8 cellular contexts compared by ENCODE assay signal in genomic region chr7:726854-727103, GRCh38. TPM values are rescaled to one million over a fixed set of nuclear protein-coding genes. Genes with fewer than 3 reads are reported as not detected.
DNase-seq lines count a peak whose midpoint lies in the region; ATAC-seq and TF ChIP-seq lines count a peak whose summit lies in the region.

No MANE protein-coding gene starts in this region.

- no TSS peak for BruUV-seq in HCT116 (replicated peaks; lab: Mats Ljungman, UMichigan)

- H3K9me3 Mint-ChIP-seq in T-helper 2 cell treated with Interferon-gamma antibody and Interleukin-4, amounts not matched to agents 5 μg/mL and 100 μg/mL, for 36 hours, result peaks cover 14% of the 10 kb centered on the region

- no peaks in the 10 kb centered on the region for H3K9me2 ChIP-seq in HCT116 (ENCODE audit: insufficient read depth)

- H3K79me2 ChIP-seq in HCT116 (ENCODE audit: insufficient read depth, low read length), result peaks cover 62% of the 10 kb centered on the region

- POLR2A ChIA-PET in HCT116 (lab: Charles Lee), result no interaction called here

- no peak overlapping the region for H3K4me3 Mint-ChIP-seq in T-helper 2 cell treated with Interferon-gamma antibody and Interleukin-4, amounts not matched to agents 5 μg/mL and 100 μg/mL, for 36 hours

- H3K36me3 ChIP-seq in HCT116 (ENCODE audit: control insufficient read depth in 1 of 2, insufficient read depth in 2 of 2, low read length in 2 of 2) (peaks cover 7 to 45% of the 10 kb centered on the region in 2 experiments; a peak in 2 of 4 replicates), WERI-Rb-1 (peaks cover 27% of the 10 kb centered on the region), transverse colon (peaks cover 0 to 5% (median 0%) of the 10 kb centered on the region in 4 donors)

- no peaks in the 10 kb centered on the region for H3K27me3 ChIP-seq in HCT116 (ENCODE audit: insufficient read depth, low read length)
- no peaks in the 10 kb centered on the region for H3K27me3 ChIP-seq in WERI-Rb-1 (ENCODE audit: insufficient read depth, low read depth, severe bottlenecking)
- H3K27me3 ChIP-seq in transverse colon, result no peaks in the 10 kb centered on the region

- H3K4me1 Mint-ChIP-seq in T-helper 2 cell treated with Interferon-gamma antibody and Interleukin-4, amounts not matched to agents 5 μg/mL and 100 μg/mL, for 36 hours (ENCODE audit: low read depth), result peaks cover 15% of the 10 kb centered on the region

- H3K4me3 ChIP-seq in HCT116 (replicated peaks in 1 of 2; ENCODE audit: low read depth in 1 of 2, low read length in 2 of 2), result peak overlapping the region; percentile 58 to 67
- peak overlapping the region; percentile 69 for H3K4me3 ChIP-seq in WERI-Rb-1 (ENCODE audit: low read depth, low read length)
- H3K4me3 ChIP-seq in iPS-18c (ENCODE audit: insufficient read depth, low read depth, low read length), result peak overlapping the region; percentile 78
- peak overlapping the region; percentile 74 to 99 (median 91) for H3K4me3 ChIP-seq in transverse colon

- H3K27ac Mint-ChIP-seq in T-helper 2 cell treated with Interferon-gamma antibody and Interleukin-4, amounts not matched to agents 5 μg/mL and 100 μg/mL, for 36 hours, result no peak overlapping the region

- TF ChIP-seq RAD21 in HCT116 (IDR thresholded peaks at IDR 0.05; ENCODE audit: low read depth), result no peak

- peak overlapping the region; percentile 61 for H3K9ac ChIP-seq in HCT116 (ENCODE audit: low read length)

- no peak overlapping the region for H2AFZ ChIP-seq in HCT116 (ENCODE audit: low read depth, low read length, poor library complexity, severe bottlenecking)

- no peaks in the 10 kb centered on the region for H3K27me3 Mint-ChIP-seq in T-helper 2 cell treated with Interferon-gamma antibody and Interleukin-4, amounts not matched to agents 5 μg/mL and 100 μg/mL, for 36 hours (ENCODE audit: low read depth)

- CTCF ChIA-PET in HCT116 (lab: Charles Lee), result no interaction called here

- intact Hi-C loops in HCT116 (cut with micrococcal nuclease), result loop anchor here (2.0 to 5.0 kb wide), 2 partner anchors 86 to 209 kb away; partner anchors contain the start of gene PDGFA
- intact Hi-C loops in transverse colon (cut with DNase I; ENCODE audit: low total_unique reads), result loop anchor here (1.0 to 10.0 kb wide), 2 partner anchors 58 to 212 kb away; partner anchors contain the start of gene PDGFA

- peak; percentile 1 for DNase-seq in CD1c-positive myeloid dendritic cell (ENCODE audit: extremely low spot score)
- DNase-seq in HCT116 (ENCODE audit: low read depth, low spot score), result no peak
- no peak for DNase-seq in WERI-Rb-1
- DNase-seq in transverse colon, result no peak
- DNase-seq in T-helper 2 cell treated with Interferon-gamma antibody and Interleukin-4, amounts not matched to agents 5 μg/mL and 100 μg/mL, for 36 hours (ENCODE audit: low spot score), result no peak
- no peak for DNase-seq in SW480 (ENCODE audit: low spot score)

- H3K27ac ChIP-seq in HCT116 (ENCODE audit: low read depth, low read length) (peak overlapping the region; percentile 96), WERI-Rb-1 (peak overlapping the region; percentile 68), transverse colon (peak overlapping the region; percentile 70 to 89 (median 80))

- H3K4me1 ChIP-seq in HCT116 (ENCODE audit: control insufficient read depth in 1 of 2, insufficient read depth in 2 of 2, low read length in 2 of 2), result peaks cover 11 to 30% of the 10 kb centered on the region in 2 experiments
- H3K4me1 ChIP-seq in transverse colon, result peaks cover 0 to 35% (median 17%) of the 10 kb centered on the region in 4 donors

- TF ChIP-seq POLR2A in HCT116 (IDR thresholded peaks at IDR 0.05; ENCODE audit: borderline replicate concordance, extremely low read depth, insufficient read depth, insufficient read length), result no peak
- no peak for TF ChIP-seq POLR2A in transverse colon (IDR thresholded peaks at IDR 0.05)

- peaks cover 44% of the 10 kb centered on the region for H3K36me3 Mint-ChIP-seq in T-helper 2 cell treated with Interferon-gamma antibody and Interleukin-4, amounts not matched to agents 5 μg/mL and 100 μg/mL, for 36 hours (ENCODE audit: low read depth)

- in situ Hi-C loops in transverse colon (cut with MboI; ENCODE audit: low pct_ligation_motif_present in 1 of 4, low pct_unique_long_range_greater_than_20kb in 1 of 4, low sequenced_read_pairs in 3 of 4), result no loop called here

- H4K20me1 ChIP-seq in HCT116 (ENCODE audit: insufficient read depth), result no peaks in the 10 kb centered on the region

- H3K9me3 ChIP-seq in HCT116 (ENCODE audit: control insufficient read depth in 1 of 2, insufficient read depth in 1 of 2, low read depth in 1 of 2, low read length in 2 of 2), result peaks cover 0 to 18% of the 10 kb centered on the region in 2 experiments; a peak in 1 of 4 replicates
- no peaks in the 10 kb centered on the region for H3K9me3 ChIP-seq in WERI-Rb-1 (ENCODE audit: severe bottlenecking)
- H3K9me3 ChIP-seq in iPS-18c (ENCODE audit: control insufficient read depth, insufficient read depth, low read length), result no peaks in the 10 kb centered on the region
- no peaks in the 10 kb centered on the region for H3K9me3 ChIP-seq in transverse colon

- no peak for TF ChIP-seq EP300 in transverse colon (IDR thresholded peaks at IDR 0.05; ENCODE audit: low read depth)

- ATAC-seq in HCT116, result peak; percentile 46
- no peak for ATAC-seq in HG02759 (IDR thresholded peaks at IDR 0.05; ENCODE audit: unreplicated experiment)

- 0% methylated on average over 9 of the region's 39 CpGs; no CpG with 5 or more reads in 1 of the 2 donors for WGBS in transverse colon (ENCODE audit: low coverage in 1 of 2), 2 donors

- RAD21 ChIA-PET in HCT116 (lab: Charles Lee; ENCODE audit: low non-redundant PET in 1 of 2, low total read pairs in 2 of 2, uncharacterized antibody in 2 of 2, unreplicated experiment in 2 of 2), result no interaction called here

- TF ChIP-seq CTCF in HCT116 (IDR thresholded peaks at IDR 0.05 in 2 of 3, conservative IDR thresholded peaks at IDR 0.05 in 1 of 3; ENCODE audit: borderline replicate concordance in 1 of 3, insufficient read depth in 1 of 3, low read depth in 2 of 3, low read length in 2 of 3) (no peak), WERI-Rb-1 (IDR thresholded peaks at IDR 0.05; ENCODE audit: low read depth, low read length) (no peak), transverse colon (IDR thresholded peaks at IDR 0.05) (no peak)

- peak overlapping the region; percentile 79 for H3K4me2 ChIP-seq in HCT116 (ENCODE audit: low read length)

TF ChIP-seq in HCT116, 20 proteins besides CTCF, POLR2A, EP300 and RAD21:
- no peak for TF ChIP-seq CBX3 (IDR thresholded peaks at IDR 0.05; ENCODE audit: low read depth)
- TF ChIP-seq EZH2 (IDR thresholded peaks at IDR 0.05), result no peak
- TF ChIP-seq ZFX (IDR thresholded peaks at IDR 0.05), result peak; percentile 94

RNA-seq across cellular contexts. Expression of gene DNAAF5, which starts 0.3 kb away (rescaled TPM):
- total RNA-seq in HCT116 (2021; ENCODE audit: unreplicated experiment) (69.4 TPM), transverse colon (10 to 100 TPM; 20.5 to 97.3 (median 34.6) TPM)
- polyA plus RNA-seq in HCT116 (2012), result 57.1 and 61.6 TPM in 2 replicates

RNA-seq across cellular contexts. Expression of gene PRKAR1B, which starts 0.3 kb away (rescaled TPM):
- total RNA-seq in HCT116 (2021; ENCODE audit: unreplicated experiment), result 14.1 TPM
- 10.8 and 12.4 TPM in 2 replicates for polyA plus RNA-seq in HCT116 (2012)
- 10 to 100 TPM; 15.7 to 53.9 (median 16.9) TPM for total RNA-seq in transverse colon
